Comparison of ENCODE assay signal across 19 cellular contexts in genomic region chr10:61404771-61405170, GRCh38. TPM values are rescaled to one million over a fixed set of nuclear protein-coding genes. Genes with fewer than 3 reads are reported as not detected.
DNase-seq lines count a peak whose midpoint lies in the region; ATAC-seq and TF ChIP-seq lines count a peak whose summit lies in the region.
"Had no signal": no experiment of that assay in that cellular context is flagged by ENCODE, and none has a peak within 500 bp of the region (broad histone marks: within the 10 kb centered on the region; RNA-seq: fewer than 3 reads in every experiment).

No MANE protein-coding gene starts in this region.

- no peak overlapping the region for H3K4me3 ChIP-seq in AG09309 (ENCODE audit: control insufficient read depth, low read depth, low read length)
- no peak overlapping the region for H3K4me3 ChIP-seq in astrocyte of the cerebellum (ENCODE audit: low read depth, low read length)
- H3K4me3 ChIP-seq: esophagus squamous epithelium, left lung had no signal

- in situ Hi-C loops in astrocyte of the cerebellum (cut with HindIII; ENCODE audit: low sequenced_read_pairs), result no loop called here

- no peak overlapping the region for H3K27ac ChIP-seq in caudate nucleus (ENCODE audit: low read depth, low read length)
- H3K27ac ChIP-seq: esophagus squamous epithelium, left lung had no signal

- TF ChIP-seq CTCF in AG09309 (IDR thresholded peaks at IDR 0.05; ENCODE audit: control insufficient read depth, insufficient read depth, low read depth, low read length, missing control alignments) (no peak), astrocyte of the cerebellum (IDR thresholded peaks at IDR 0.05; ENCODE audit: low read depth, low read length, missing control alignments) (no peak)

- no peak for ATAC-seq in HG03439 (IDR thresholded peaks at IDR 0.05; ENCODE audit: unreplicated experiment)
- ATAC-seq: left lung had no signal

- DNase-seq in AG09309 (ENCODE audit: low read depth) (peak; percentile 38), HT1080 (ENCODE audit: low read depth) (peak; percentile 48), astrocyte of the cerebellum (ENCODE audit: low read depth) (peak; percentile 70), glomerular visceral epithelial cell (ENCODE audit: extremely low spot score) (peak; percentile 14), activated T-cell treated with anti-CD3 and anti-CD28 coated beads for 4 hours (no peak), caudate nucleus (lab: John Stamatoyannopoulos, UW) (no peak)
- DNase-seq in effector CD8-positive, alpha-beta T cell (lab: John Stamatoyannopoulos, UW), result no peak
- DNase-seq: activated B cell treated with CpG ODN at 0.5 μM for 24 hours; activated effector memory CD4-positive, alpha-beta T cell treated with anti-CD3 and anti-CD28 coated beads, Interleukin-2, amount 50 U/mL, for 16 hours; AML-193; Calu3; esophagus squamous epithelium; left lung; NCI-H1930; NCI-H524; stimulated activated CD4-positive, alpha-beta T cell treated with anti-CD3 and anti-CD28 coated beads, Interleukin-12 subunit alpha, Interleukin-12 subunit beta, amount 100 ng/mL, for 4 hours; stimulated activated naive CD4-positive, alpha-beta T cell treated with Interleukin-2 at 50 U/mL for 16 hours had no signal

RNA-seq across cellular contexts. Expression of gene TMEM26, which starts 48.4 kb away (rescaled TPM):
- total RNA-seq in HT1080 (2014; rRNA removed; shearing (Covaris generic)), result not detected in 2 replicates
- polyA plus RNA-seq in HT1080 (2015; cell fraction: cytosol; rRNA removed), result not detected in 2 replicates
- not detected in 2 replicates for polyA plus RNA-seq in HT1080 (2015; cell fraction: nucleus; rRNA removed)
- total RNA-seq: activated B cell treated with CpG ODN at 0.5 μM for 24 hours; activated CD8-positive, alpha-beta memory T cell treated with anti-CD3 and anti-CD28 coated beads for 36 hours; Calu3 had no signal

Comparison
In these comparisons a context has a peak if more than half of its experiments do, and no peak if none do; other contexts are left out.
1. DNase-seq: peak in AG09309 (single experiment), HT1080 (single experiment), astrocyte of the cerebellum (single experiment) and glomerular visceral epithelial cell (single experiment); none in effector CD8-positive, alpha-beta T cell (single experiment), activated T-cell treated with anti-CD3 and anti-CD28 coated beads for 4 hours (single experiment) and caudate nucleus (0 of 61).